Comparison of ENCODE assay signal across 26 cellular contexts in the genomic region with DNA sequence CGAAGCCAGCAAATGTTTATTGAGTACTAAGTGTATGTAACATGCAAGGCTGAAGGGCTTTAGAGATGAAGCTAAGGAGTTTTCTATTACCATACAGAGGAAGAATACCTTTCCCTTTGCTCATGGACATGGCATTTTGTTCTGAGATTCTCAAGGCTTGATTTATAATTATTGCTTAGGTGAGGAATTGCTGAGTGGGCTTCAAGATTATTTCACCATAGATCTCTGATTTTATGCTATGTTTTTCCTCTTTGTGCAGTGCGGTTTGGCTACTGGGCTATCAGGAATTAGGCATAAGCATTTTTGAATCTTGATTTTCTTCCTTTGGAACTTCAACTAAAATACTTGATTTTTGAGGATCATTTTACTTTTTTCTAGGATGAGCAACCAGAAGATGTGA.
"Had no signal": no experiment of that assay in that cellular context is flagged by ENCODE, and none has a peak within 500 bp of the region (broad histone marks: within the 10 kb centered on the region; RNA-seq: fewer than 3 reads in every experiment).

No MANE protein-coding gene starts in this region.

- H3K27me3 Mint-ChIP-seq: dendritic cell treated with granulocyte-macrophage colony-stimulating factor and Interleukin-4, amounts not matched to agents 40 ng/mL and 50 ng/mL, for 4 days; naive thymus-derived CD8-positive, alpha-beta T cell; stimulated activated naive B cell treated with anti-CD40 and anti-IgM and Interleukin-4, amounts not matched to agents 10 μg/mL and 1 μg/mL and 100 μg/mL, for 72 hours; stimulated activated naive CD8-positive, alpha-beta T cell treated with anti-CD3 and anti-CD28 coated beads, Interleukin-15, Interleukin-2, amounts not matched to agents 100 ng/mL and 50 ng/mL, for 24 hours had no signal

- H3K4me3 ChIP-seq: heart right ventricle, lower lobe of right lung, pancreas, right lobe of liver, suprapubic skin, transverse colon, upper lobe of right lung, uterus had no signal

- H3K27me3 ChIP-seq: foreskin keratinocyte, heart right ventricle, pancreas, right lobe of liver, suprapubic skin, transverse colon, upper lobe of right lung, uterus had no signal

- H3K4me1 ChIP-seq: foreskin keratinocyte, heart right ventricle, lower lobe of right lung, pancreas, right lobe of liver, suprapubic skin, transverse colon, upper lobe of right lung, uterus had no signal

- H3K4me3 Mint-ChIP-seq: dendritic cell treated with granulocyte-macrophage colony-stimulating factor and Interleukin-4, amounts not matched to agents 40 ng/mL and 50 ng/mL, for 4 days; endodermal cell; immature natural killer cell; naive thymus-derived CD8-positive, alpha-beta T cell; nephron progenitor cell; stimulated activated naive B cell treated with anti-CD40 and anti-IgM and Interleukin-4, amounts not matched to agents 10 μg/mL and 1 μg/mL and 100 μg/mL, for 72 hours; stimulated activated naive CD8-positive, alpha-beta T cell treated with anti-CD3 and anti-CD28 coated beads, Interleukin-15, Interleukin-2, amounts not matched to agents 100 ng/mL and 50 ng/mL, for 24 hours had no signal

- H3K9me3 Mint-ChIP-seq: dendritic cell treated with granulocyte-macrophage colony-stimulating factor and Interleukin-4, amounts not matched to agents 40 ng/mL and 50 ng/mL, for 4 days; stimulated activated naive CD8-positive, alpha-beta T cell treated with anti-CD3 and anti-CD28 coated beads, Interleukin-15, Interleukin-2, amounts not matched to agents 100 ng/mL and 50 ng/mL, for 24 hours had no signal

- ATAC-seq: esophagus mucosa; foreskin keratinocyte; heart right ventricle; left ventricle myocardium superior; lower lobe of right lung; naive thymus-derived CD8-positive, alpha-beta T cell; pancreas; right lobe of liver; stimulated activated naive B cell treated with anti-CD40 and anti-IgM and Interleukin-4, amounts not matched to agents 10 μg/mL and 1 μg/mL and 100 μg/mL, for 72 hours; upper lobe of right lung had no signal

- H3K27ac Mint-ChIP-seq: dendritic cell treated with granulocyte-macrophage colony-stimulating factor and Interleukin-4, amounts not matched to agents 40 ng/mL and 50 ng/mL, for 4 days; endodermal cell; immature natural killer cell; naive thymus-derived CD8-positive, alpha-beta T cell; nephron progenitor cell; stimulated activated naive B cell treated with anti-CD40 and anti-IgM and Interleukin-4, amounts not matched to agents 10 μg/mL and 1 μg/mL and 100 μg/mL, for 72 hours; stimulated activated naive CD8-positive, alpha-beta T cell treated with anti-CD3 and anti-CD28 coated beads, Interleukin-15, Interleukin-2, amounts not matched to agents 100 ng/mL and 50 ng/mL, for 24 hours had no signal

- DNase-seq: effector CD8-positive, alpha-beta T cell; endodermal cell; foreskin keratinocyte; glutamatergic neuron; heart right ventricle; hypothalamus; immature natural killer cell; left ventricle myocardium superior; lower lobe of right lung; naive thymus-derived CD8-positive, alpha-beta T cell; nephron progenitor cell; occipital lobe; pancreas; right lobe of liver; small intestine; stimulated activated CD4-positive, alpha-beta T cell treated with anti-CD3 and anti-CD28 coated beads, Interleukin-15, amount 100 ng/mL, for 24 hours; stimulated activated CD4-positive, alpha-beta T cell treated with anti-CD3 and anti-CD28 coated beads, Interleukin-2, amount 100 ng/mL, for 48 hours; stimulated activated naive B cell treated with anti-CD40 and anti-IgM and Interleukin-4, amounts not matched to agents 10 μg/mL and 1 μg/mL and 100 μg/mL, for 72 hours; transverse colon; upper lobe of right lung; uterus had no signal

- H3K27ac ChIP-seq: epithelial cell of prostate, foreskin keratinocyte, heart right ventricle, lower lobe of right lung, pancreas, right lobe of liver, suprapubic skin, transverse colon, upper lobe of right lung, uterus had no signal

- H3K9me3 ChIP-seq: lower lobe of right lung, pancreas, right lobe of liver, suprapubic skin, transverse colon, upper lobe of right lung, uterus had no signal

- H3K36me3 ChIP-seq: uterus had no signal

- H3K4me1 Mint-ChIP-seq: nephron progenitor cell had no signal
